ENCODE assay signal across 24 cellular contexts in the genomic region with DNA sequence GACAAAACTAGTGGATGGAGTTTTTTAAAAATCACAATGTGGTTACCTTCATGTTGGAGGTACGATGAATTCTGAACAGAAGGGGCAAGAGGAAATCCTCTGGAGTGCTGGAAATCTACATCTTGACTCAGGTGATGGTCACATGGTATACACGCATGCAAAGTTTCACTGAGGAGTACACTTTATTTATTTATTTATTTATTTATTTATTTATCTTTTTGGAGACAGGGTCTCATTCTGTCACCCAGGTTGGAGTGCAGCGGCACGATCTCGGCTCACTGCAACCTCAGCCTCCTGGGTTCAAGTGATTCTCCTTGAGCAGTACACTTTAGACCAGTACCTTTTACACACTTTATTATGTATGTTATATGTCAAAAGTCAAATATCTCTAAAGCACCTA.
"Had no signal": no experiment of that assay in that cellular context is flagged by ENCODE, and none has a peak within 500 bp of the region (broad histone marks: within the 10 kb centered on the region; RNA-seq: fewer than 3 reads in every experiment).

No MANE protein-coding gene starts in this region.

- H3K27me3 Mint-ChIP-seq: activated CD4-positive, alpha-beta T cell treated with anti-CD3 and anti-CD28 coated beads, Interleukin-2, amount 10 ng/mL, durations not matched to agents 7 days and 5 days; naive thymus-derived CD4-positive, alpha-beta T cell; progenitor cell of endocrine pancreas had no signal

- H3K4me2 ChIP-seq: hepatocyte, smooth muscle cell had no signal

- H3K9me3 ChIP-seq: left lung, sigmoid colon, testis, vagina had no signal

- H3K27me3 ChIP-seq: hepatocyte, testis, vagina had no signal

- DNase-seq: activated CD4-positive, alpha-beta T cell treated with anti-CD3 and anti-CD28 coated beads, Interleukin-2, amount 10 ng/mL, durations not matched to agents 7 days and 5 days; activated CD4-positive, CD25-positive, alpha-beta regulatory T cell; activated CD8-positive, alpha-beta memory T cell treated with anti-CD3 and anti-CD28 coated beads for 24 hours; activated effector memory CD4-positive, alpha-beta T cell treated with anti-CD3 and anti-CD28 coated beads, Interleukin-2, amount 50 U/mL, for 16 hours; activated naive CD4-positive, alpha-beta T cell treated with anti-CD3 and anti-CD28 coated beads, Interleukin-2, amount 50 U/mL, for 16 hours; central memory CD4-positive, alpha-beta T cell; effector memory CD4-positive, alpha-beta T cell; glutamatergic neuron; immature natural killer cell; kidney glomerular epithelial cell; left lung; naive thymus-derived CD4-positive, alpha-beta T cell; retina; sigmoid colon; stimulated activated CD4-positive, alpha-beta T cell treated with anti-CD3 and anti-CD28 coated beads, Interleukin-15, amount 100 ng/mL, for 24 hours; testis; trophoblast cell had no signal

- H3K36me3 Mint-ChIP-seq: immature natural killer cell; stimulated activated memory B cell treated with anti-CD40 and anti-IgM and Interleukin-4, amounts not matched to agents 10 μg/mL and 1 μg/mL and 100 μg/mL, for 72 hours had no signal

- H3K4me3 Mint-ChIP-seq: activated CD4-positive, alpha-beta T cell treated with anti-CD3 and anti-CD28 coated beads, Interleukin-2, amount 10 ng/mL, durations not matched to agents 7 days and 5 days; immature natural killer cell; naive thymus-derived CD4-positive, alpha-beta T cell; stimulated activated memory B cell treated with anti-CD40 and anti-IgM and Interleukin-4, amounts not matched to agents 10 μg/mL and 1 μg/mL and 100 μg/mL, for 72 hours had no signal

- H3K36me3 ChIP-seq: left lung, sigmoid colon, vagina had no signal

- ATAC-seq: esophagus mucosa; left lung; naive thymus-derived CD4-positive, alpha-beta T cell; stimulated activated memory B cell treated with anti-CD40 and anti-IgM and Interleukin-4, amounts not matched to agents 10 μg/mL and 1 μg/mL and 100 μg/mL, for 72 hours had no signal

- H3K4me1 ChIP-seq: left lung, testis, vagina had no signal

- H3K4me3 ChIP-seq: hepatocyte, left lung, lung, sigmoid colon, smooth muscle cell, testis, vagina had no signal

- H3K9me3 Mint-ChIP-seq: activated CD4-positive, alpha-beta T cell treated with anti-CD3 and anti-CD28 coated beads, Interleukin-2, amount 10 ng/mL, durations not matched to agents 7 days and 5 days; immature natural killer cell; stimulated activated memory B cell treated with anti-CD40 and anti-IgM and Interleukin-4, amounts not matched to agents 10 μg/mL and 1 μg/mL and 100 μg/mL, for 72 hours had no signal

- H3K27ac ChIP-seq: hepatocyte, left lung, sigmoid colon, testis, vagina had no signal

- H3K27ac Mint-ChIP-seq: activated CD4-positive, alpha-beta T cell treated with anti-CD3 and anti-CD28 coated beads, Interleukin-2, amount 10 ng/mL, durations not matched to agents 7 days and 5 days; immature natural killer cell; naive thymus-derived CD4-positive, alpha-beta T cell; progenitor cell of endocrine pancreas; stimulated activated memory B cell treated with anti-CD40 and anti-IgM and Interleukin-4, amounts not matched to agents 10 μg/mL and 1 μg/mL and 100 μg/mL, for 72 hours had no signal

- H2AFZ ChIP-seq: hepatocyte had no signal
